ENCODE assay signal across 8 cellular contexts in genomic region chr22:46070722-46071450, GRCh38.
DNase-seq lines count a peak whose midpoint lies in the region; ATAC-seq and TF ChIP-seq lines count a peak whose summit lies in the region.

No MANE protein-coding gene starts in this region.

- H3K36me3 ChIP-seq in spleen, result peaks cover 0 to 24% (median 1%) of the 10 kb centered on the region in 6 donors

- peak overlapping the region; percentile 74 to 97 (median 81) for H3K4me3 ChIP-seq in spleen

- peak; percentile 83 for DNase-seq in Daoy (ENCODE audit: low read depth)
- DNase-seq in SKM-1 treated with dmso at 0.1 percent for 144 hours (lab: John Stamatoyannopoulos, UW; ENCODE audit: unreplicated experiment), result peak; percentile 46
- DNase-seq in MCF 10A (ENCODE audit: unreplicated experiment), result peak; percentile 64
- peak; percentile 54 for DNase-seq in inferior parietal cortex (ENCODE audit: extremely low spot score)
- peak; percentile 88 for DNase-seq in spleen
- DNase-seq in amniotic stem cell (lab: John Stamatoyannopoulos, UW), result no peak
- no peak for DNase-seq in NCI-H2107 treated with DMSO at 0.1 percent for 48 hours (lab: John Stamatoyannopoulos, UW; ENCODE audit: unreplicated experiment)

- H3K27me3 Mint-ChIP-seq in MCF 10A (ENCODE audit: insufficient read depth, unreplicated experiment), result no peaks in the 10 kb centered on the region

- POLR2A ChIA-PET in MCF 10A (lab: Yijun Ruan, JAX), result interaction anchor here (0.9 to 25.5 kb wide), 10 partner anchors 7 to 58 kb away, joined by 3 to 1278 read pairs (median 59); no protein-coding TSS in a partner anchor

- H3K27me3 ChIP-seq in spleen (replicated peaks in 1 of 7), result peaks cover 0 to 3% (median 0%) of the 10 kb centered on the region in 7 donors

- 0 to 1% (median 1%) methylated on average over 19 to 124 of the region's 125 CpGs for WGBS in spleen, 5 donors

- no peaks in the 10 kb centered on the region for H3K9me3 ChIP-seq in spleen

- BruUV-seq in MCF 10A (replicated peaks; lab: Mats Ljungman, UMichigan), result no TSS peak

- H3K27ac ChIP-seq in spleen, result peak overlapping the region; percentile 84 to 99 (median 98)

- ATAC-seq in HG02798 (IDR thresholded peaks at IDR 0.05; ENCODE audit: poor library complexity, unreplicated experiment), result peak; percentile 62

- H3K27ac Mint-ChIP-seq in MCF 10A (ENCODE audit: low read depth, unreplicated experiment), result peak overlapping the region; percentile 100

- peak overlapping the region; percentile 96 for H3K4me3 Mint-ChIP-seq in MCF 10A (ENCODE audit: unreplicated experiment)

- H3K4me1 ChIP-seq in spleen, result peaks cover 5 to 87% (median 81%) of the 10 kb centered on the region in 6 donors

- peaks cover 68% of the 10 kb centered on the region for H3K36me3 Mint-ChIP-seq in MCF 10A (ENCODE audit: insufficient read depth, unreplicated experiment)

- peaks cover 19% of the 10 kb centered on the region for H3K4me1 Mint-ChIP-seq in MCF 10A (ENCODE audit: insufficient read depth, unreplicated experiment)

- no peaks in the 10 kb centered on the region for H3K9me3 Mint-ChIP-seq in MCF 10A (ENCODE audit: unreplicated experiment)

- TF ChIP-seq CTCF in MCF 10A (IDR thresholded peaks at IDR 0.05; ENCODE audit: unreplicated experiment), result no peak
- no peak for TF ChIP-seq CTCF in spleen (IDR thresholded peaks at IDR 0.05 in 8 of 11, conservative IDR thresholded peaks at IDR 0.05 in 3 of 11)

- TF ChIP-seq POLR2A in spleen (IDR thresholded peaks at IDR 0.05), result no peak

- intact Hi-C loops in MCF 10A (cut with micrococcal nuclease) (loop anchor here (2.0 to 5.0 kb wide), 2 partner anchors 36 to 64 kb away; no protein-coding TSS in a partner anchor), spleen (cut with DNase I; ENCODE audit: low total_unique reads) (loop anchor here (10.0 kb wide), 1 partner anchor 66 kb away; no protein-coding TSS in a partner anchor)

- CTCF ChIA-PET in MCF 10A (lab: Yijun Ruan, JAX), result interaction anchor here (2.3 kb wide), 1 partner anchor 57 kb away, joined by 11 read pairs; no protein-coding TSS in a partner anchor

Comparison
In these comparisons a context has a peak if more than half of its experiments do, and no peak if none do; other contexts are left out.
1. DNase-seq: peak in Daoy (single experiment), SKM-1 treated with dmso at 0.1 percent for 144 hours (single experiment), MCF 10A (single experiment), inferior parietal cortex (single experiment) and spleen (single experiment); none in amniotic stem cell (single experiment) and NCI-H2107 treated with DMSO at 0.1 percent for 48 hours (single experiment).